ENCODE assay signal across 17 cellular contexts in genomic region chr15:69386284-69386683, GRCh38. TPM values are rescaled to one million over a fixed set of nuclear protein-coding genes. Genes with fewer than 3 reads are reported as not detected.
DNase-seq lines count a peak whose midpoint lies in the region; ATAC-seq and TF ChIP-seq lines count a peak whose summit lies in the region.
"Had no signal": no experiment of that assay in that cellular context is flagged by ENCODE, and none has a peak within 500 bp of the region (broad histone marks: within the 10 kb centered on the region; RNA-seq: fewer than 3 reads in every experiment).

No MANE protein-coding gene starts in this region.

- H3K79me1 ChIP-seq in neuronal stem cell (ENCODE audit: low read depth, low read length), result peaks cover 3% of the 10 kb centered on the region

- TF ChIP-seq RAD21 in SK-N-SH (IDR thresholded peaks at IDR 0.05; ENCODE audit: low read length), result no peak

- no peak overlapping the region for H3K4ac ChIP-seq in neuronal stem cell (ENCODE audit: low read length)

- no peak for TF ChIP-seq EP300 in SK-N-SH (IDR thresholded peaks at IDR 0.05; ENCODE audit: borderline replicate concordance in 1 of 2, low read depth in 1 of 2, low read length in 1 of 2)

- peak overlapping the region; percentile 11 for H3K14ac ChIP-seq in neuronal stem cell (ENCODE audit: low read length)

- no peak overlapping the region for H3K18ac ChIP-seq in neuronal stem cell (ENCODE audit: low read length)

- TF ChIP-seq CTCF in SK-N-SH (IDR thresholded peaks at IDR 0.05), result no peak
- no peak for TF ChIP-seq CTCF in glutamatergic neuron (IDR thresholded peaks at IDR 0.05; ENCODE audit: partially characterized antibody, unreplicated experiment)

- no peak overlapping the region for H2BK15ac ChIP-seq in neuronal stem cell (ENCODE audit: low read length)

- H4K91ac ChIP-seq in neuronal stem cell (ENCODE audit: low read depth, low read length, poor library complexity), result no peak overlapping the region

- no peak overlapping the region for H3K4me3 Mint-ChIP-seq in glutamatergic neuron (ENCODE audit: unreplicated experiment)
- H3K4me3 Mint-ChIP-seq: CD8-positive, alpha-beta T cell; IgD-negative memory B cell had no signal

- H3K27ac ChIP-seq in SK-N-SH (ENCODE audit: low read depth in 2 of 2, low read length in 1 of 2), result no peak overlapping the region
- H3K27ac ChIP-seq in neuronal stem cell (replicated peaks; ENCODE audit: low read length), result no peak overlapping the region
- H3K27ac ChIP-seq: 22Rv1, A549, BLaER1 had no signal

- H4K8ac ChIP-seq in neuronal stem cell (ENCODE audit: low read depth, low read length), result no peak overlapping the region

- H3K27me3 Mint-ChIP-seq in glutamatergic neuron (ENCODE audit: unreplicated experiment), result peaks cover 3% of the 10 kb centered on the region
- H3K27me3 Mint-ChIP-seq: IgD-negative memory B cell had no signal

- CTCF ChIA-PET in SK-N-SH (lab: Yijun Ruan, JAX), result no interaction called here

- H3K9me3 ChIP-seq in SK-N-SH (no peaks in the 10 kb centered on the region), neuronal stem cell (replicated peaks in 1 of 2; ENCODE audit: control insufficient read depth in 2 of 2, insufficient read depth in 1 of 2, low read depth in 1 of 2, low read length in 2 of 2) (no peaks in the 10 kb centered on the region)
- H3K9me3 ChIP-seq: A549, BLaER1, HAP-1 had no signal

- 91% methylated on average over 7 of the region's 7 CpGs for WGBS in SK-N-SH (ENCODE audit: low lambda C conversion rate)
- 100% methylated on average over 1 of the region's 7 CpGs; no CpG with 5 or more reads in 1 of the 2 donors for WGBS in neuronal stem cell (ENCODE audit: extremely low coverage in 2 of 2, insufficient read length in 2 of 2, insufficient replicate concordance in 1 of 2), 2 donors

- DNase-seq in SK-N-SH (no peak), islet precursor cell (peak; percentile 40), neuronal stem cell (ENCODE audit: low spot score) (no peak), ecto neural progenitor cell (ENCODE audit: low spot score) (no peak), glutamatergic neuron (no peak), GF-D8 (lab: John Stamatoyannopoulos, UW) (no peak)
- DNase-seq: Calu3; CD8-positive, alpha-beta T cell; DMS79 treated with DMSO at 0.1 percent for 48 hours; KG1 had no signal

- no peak for ATAC-seq in SK-N-SH treated with all-trans-retinoic acid at 6 μM for 48 hours
- ATAC-seq: A549; CD8-positive, alpha-beta T cell; GM12878 had no signal

- H2BK5ac ChIP-seq in neuronal stem cell (ENCODE audit: low read length), result no peak overlapping the region

- H3K27me3 ChIP-seq in SK-N-SH (ENCODE audit: insufficient read depth) (no peaks in the 10 kb centered on the region), neuronal stem cell (ENCODE audit: control insufficient read depth in 3 of 3, insufficient read depth in 3 of 3, low read depth in 1 of 3, low read length in 3 of 3) (peaks cover 0 to 24% (median 0%) of the 10 kb centered on the region in 3 experiments)
- H3K27me3 ChIP-seq: BLaER1 had no signal

- no peak overlapping the region for H2BK120ac ChIP-seq in neuronal stem cell (ENCODE audit: low read depth, low read length)

- H3K4me3 ChIP-seq in SK-N-SH (ENCODE audit: low read depth in 2 of 2, low read length in 1 of 2) (no peak overlapping the region), neuronal stem cell (ENCODE audit: low read length in 2 of 2) (peak overlapping the region in 1 of 2 donors; percentile 22)
- H3K4me3 ChIP-seq: A549, BLaER1, GM12878, HAP-1 had no signal

- peaks cover 5% of the 10 kb centered on the region for H3F3A ChIP-seq in SK-N-SH (replicated peaks; ENCODE audit: insufficient read depth)

- no peak overlapping the region for H3K9ac ChIP-seq in SK-N-SH
- H3K9ac ChIP-seq in neuronal stem cell (ENCODE audit: low read depth, low read length, poor library complexity), result no peak overlapping the region
- H3K9ac ChIP-seq: BLaER1 had no signal

- no peaks in the 10 kb centered on the region for H3K36me3 Mint-ChIP-seq in glutamatergic neuron (ENCODE audit: unreplicated experiment)
- H3K36me3 Mint-ChIP-seq: CD8-positive, alpha-beta T cell; IgD-negative memory B cell had no signal

- no peaks in the 10 kb centered on the region for H3K36me3 ChIP-seq in SK-N-SH (replicated peaks in 1 of 2; ENCODE audit: control insufficient read depth in 1 of 2, insufficient read depth in 2 of 2, low read length in 1 of 2)
- no peaks in the 10 kb centered on the region for H3K36me3 ChIP-seq in neuronal stem cell (replicated peaks in 1 of 2; ENCODE audit: control insufficient read depth in 2 of 2, insufficient read depth in 2 of 2, low read length in 2 of 2)
- H3K36me3 ChIP-seq: BLaER1, HAP-1 had no signal

- peaks cover 2% of the 10 kb centered on the region for H3K4me1 Mint-ChIP-seq in glutamatergic neuron (ENCODE audit: low read depth, unreplicated experiment)
- H3K4me1 Mint-ChIP-seq: IgD-negative memory B cell had no signal

- H4K20me1 ChIP-seq in SK-N-SH (ENCODE audit: insufficient read depth), result no peaks in the 10 kb centered on the region
- H4K20me1 ChIP-seq: BLaER1 had no signal

- H3K27ac Mint-ChIP-seq in glutamatergic neuron (ENCODE audit: unreplicated experiment), result no peak overlapping the region
- H3K27ac Mint-ChIP-seq: CD8-positive, alpha-beta T cell; IgD-negative memory B cell had no signal

- no peaks in the 10 kb centered on the region for H3K9me2 ChIP-seq in SK-N-SH

- H3K4me1 ChIP-seq in SK-N-SH (ENCODE audit: control insufficient read depth in 1 of 2, insufficient read depth in 2 of 2, low read depth in 1 of 2, low read length in 1 of 2), result peaks cover 0 to 6% of the 10 kb centered on the region in 2 experiments; a peak in 1 of 4 replicates
- peaks cover 0 to 3% of the 10 kb centered on the region in 2 donors for H3K4me1 ChIP-seq in neuronal stem cell (ENCODE audit: control insufficient read depth in 2 of 2, insufficient read depth in 1 of 2, low read depth in 1 of 2, low read length in 2 of 2)
- H3K4me1 ChIP-seq: BLaER1, HAP-1 had no signal

- no peak overlapping the region for H3K23ac ChIP-seq in neuronal stem cell (ENCODE audit: low read depth, low read length, poor library complexity)

- no peak overlapping the region for H2AK5ac ChIP-seq in neuronal stem cell (ENCODE audit: low read depth, low read length)

- H2AFZ ChIP-seq in SK-N-SH (ENCODE audit: low read depth) (no peak overlapping the region), neuronal stem cell (ENCODE audit: low read length) (no peak overlapping the region)

- POLR2A ChIA-PET in SK-N-SH (lab: Yijun Ruan, JAX), result no interaction called here

- H3K79me2 ChIP-seq in SK-N-SH (ENCODE audit: insufficient read depth), result no peaks in the 10 kb centered on the region

- no peaks in the 10 kb centered on the region for H3K9me3 Mint-ChIP-seq in glutamatergic neuron (ENCODE audit: unreplicated experiment)
- H3K9me3 Mint-ChIP-seq: CD8-positive, alpha-beta T cell; IgD-negative memory B cell had no signal

- H2BK12ac ChIP-seq in neuronal stem cell (ENCODE audit: low read length), result no peak overlapping the region

- H3K4me2 ChIP-seq in SK-N-SH, result no peak overlapping the region
- no peak overlapping the region for H3K4me2 ChIP-seq in neuronal stem cell (ENCODE audit: insufficient read depth, low read length, poor library complexity, severe bottlenecking)
- H3K4me2 ChIP-seq: A549, BLaER1 had no signal

TF ChIP-seq in SK-N-SH, 30 proteins besides CTCF, POLR2A, EP300 and RAD21 (continues in another document):
- TF ChIP-seq SIN3A (IDR thresholded peaks at IDR 0.05; ENCODE audit: borderline replicate concordance, low read depth, low read length), result no peak
- TF ChIP-seq GABPA (IDR thresholded peaks at IDR 0.05; ENCODE audit: low read depth), result no peak

TF ChIP-seq in SK-N-SH treated with all-trans-retinoic acid at 6 μM for 48 hours, 23 proteins besides CTCF, POLR2A, EP300 and RAD21 (continues in another document):
- TF ChIP-seq PPARA (CRISPR knock-in tag; IDR thresholded peaks at IDR 0.05; ENCODE audit: borderline replicate concordance), result no peak
- no peak for TF ChIP-seq ESRRG (CRISPR knock-in tag; IDR thresholded peaks at IDR 0.05)
- TF ChIP-seq GLIS3 (CRISPR knock-in tag; IDR thresholded peaks at IDR 0.05), result no peak
- TF ChIP-seq CREB5 (CRISPR knock-in tag; IDR thresholded peaks at IDR 0.05; ENCODE audit: low read depth), result no peak
- no peak for TF ChIP-seq ZNF8 (CRISPR knock-in tag; IDR thresholded peaks at IDR 0.05)
- no peak for TF ChIP-seq PATZ1 (CRISPR knock-in tag; IDR thresholded peaks at IDR 0.05; ENCODE audit: borderline replicate concordance)
- no peak for TF ChIP-seq ZC3H10 (CRISPR knock-in tag; IDR thresholded peaks at IDR 0.05)
- TF ChIP-seq ZFP30 (CRISPR knock-in tag; IDR thresholded peaks at IDR 0.05), result no peak

RNA-seq across cellular contexts. Expression of gene KIF23, which starts 27.9 kb away (rescaled TPM):
- 23.3 and 25.8 TPM in 2 replicates for polyA plus RNA-seq in SK-N-SH (2012; rRNA removed)
- polyA plus RNA-seq in SK-N-SH (2012; cell fraction: cytosol; rRNA removed), result 25.8 and 31.2 TPM in 2 replicates
- polyA plus RNA-seq in SK-N-SH (2012; cell fraction: nucleus; rRNA removed), result 24.5 and 57.5 TPM in 2 replicates
- polyA plus RNA-seq in neuronal stem cell (2013, experiment 1 of 2), result 46.3 TPM
- 44.5 TPM for polyA plus RNA-seq in neuronal stem cell (2013, experiment 2 of 2)
- 5.2 TPM for total RNA-seq in glutamatergic neuron (ENCODE audit: unreplicated experiment)
